24 cellular contexts compared by ENCODE assay signal in genomic region chr12:50676761-50677160, GRCh38.
DNase-seq lines count a peak whose midpoint lies in the region; ATAC-seq, FAIRE-seq and TF ChIP-seq lines count a peak whose summit lies in the region.
"Had no signal": no experiment of that assay in that cellular context is flagged by ENCODE, and none has a peak within 500 bp of the region (broad histone marks: within the 10 kb centered on the region; RNA-seq: fewer than 3 reads in every experiment).

No MANE protein-coding gene starts in this region.

- H3K27ac Mint-ChIP-seq in progenitor cell of endocrine pancreas = peak overlapping the region; percentile 40
- H3K27ac Mint-ChIP-seq: CD8-positive, alpha-beta T cell; H9; IgD-negative memory B cell had no signal

- no peaks in the 10 kb centered on the region for H3K9me2 ChIP-seq in PC-3 (replicated peaks; ENCODE audit: low read length)
- H3K9me2 ChIP-seq: SK-N-SH had no signal

- ATAC-seq in PC-3 = peak; percentile 26
- ATAC-seq: A549; CD8-positive, alpha-beta T cell had no signal

- H3K9ac ChIP-seq in PC-3 (ENCODE audit: low read length) = peak overlapping the region; percentile 6; the same call in 1 of the 2 replicates
- H3K9ac ChIP-seq: BLaER1 treated with 17β-estradiol and CSF1 and Interleukin-3, amounts not matched to agents 10 nM and 100 nM; SK-N-SH had no signal

- 89 to 93% methylated on average over 4 of the region's 4 CpGs for WGBS in testis, 2 donors

- no peaks in the 10 kb centered on the region for H3K4me1 Mint-ChIP-seq in progenitor cell of endocrine pancreas (ENCODE audit: low read depth)
- H3K4me1 Mint-ChIP-seq: H9, IgD-negative memory B cell had no signal

- no peak for TF ChIP-seq CTCF in PC-3 (conservative IDR thresholded peaks at IDR 0.05; ENCODE audit: low read depth, low read length)
- no peak for TF ChIP-seq CTCF in progenitor cell of endocrine pancreas (IDR thresholded peaks at IDR 0.05; ENCODE audit: unreplicated experiment)
- no peak for TF ChIP-seq CTCF in testis (IDR thresholded peaks at IDR 0.05)

- no peak for TF ChIP-seq POLR2A in testis (IDR thresholded peaks at IDR 0.05)

- H3K4me2 ChIP-seq in PC-3 (ENCODE audit: low read length) = peak overlapping the region; percentile 23
- H3K4me2 ChIP-seq: A549; BLaER1 treated with 17β-estradiol and CSF1 and Interleukin-3, amounts not matched to agents 10 nM and 100 nM; SK-N-SH had no signal

- no peak for FAIRE-seq in urothelium cell line (lab: Jason Lieb, UNC)
- FAIRE-seq: A549, D721Med, G401.6 had no signal

- H3K27ac ChIP-seq in PC-3 (ENCODE audit: low read length) (peak overlapping the region; percentile 88), testis (no peak overlapping the region)
- H3K27ac ChIP-seq: A549; BLaER1 treated with 17β-estradiol and CSF1 and Interleukin-3, amounts not matched to agents 10 nM and 100 nM; HL-60 had no signal

- no peaks in the 10 kb centered on the region for H3K9me3 Mint-ChIP-seq in progenitor cell of endocrine pancreas (ENCODE audit: low read depth)
- H3K9me3 Mint-ChIP-seq: CD8-positive, alpha-beta T cell; H9; IgD-negative memory B cell had no signal

- H3K36me3 ChIP-seq in PC-3 (ENCODE audit: low read depth, low read length) (peaks cover 32% of the 10 kb centered on the region), testis (ENCODE audit: low read depth, missing control alignments) (no peaks in the 10 kb centered on the region)

- H3K4me1 ChIP-seq in PC-3 (ENCODE audit: insufficient read depth, low read length) (peaks cover 67% of the 10 kb centered on the region), testis (no peaks in the 10 kb centered on the region)
- H3K4me1 ChIP-seq: A549; BLaER1 treated with 17β-estradiol and CSF1 and Interleukin-3, amounts not matched to agents 10 nM and 100 nM had no signal

- CTCF ChIA-PET in PC-3 (lab: Charles Lee) = interaction anchor here (0.6 kb wide), 1 partner anchor 12 kb away, joined by 5 read pairs; no protein-coding TSS in a partner anchor

- no TSS peak for BruUV-seq in PC-3 (replicated peaks; lab: Mats Ljungman, UMichigan)

- H3K27me3 ChIP-seq in PC-3 (ENCODE audit: low read length) = no peaks in the 10 kb centered on the region
- no peaks in the 10 kb centered on the region for H3K27me3 ChIP-seq in testis
- H3K27me3 ChIP-seq: BLaER1 treated with 17β-estradiol and CSF1 and Interleukin-3, amounts not matched to agents 10 nM and 100 nM had no signal

- H3K36me3 Mint-ChIP-seq in progenitor cell of endocrine pancreas (ENCODE audit: insufficient read depth) = peaks cover 10% of the 10 kb centered on the region

- H3F3A ChIP-seq in PC-3 (ENCODE audit: low read length, unreplicated experiment) = peaks cover 20% of the 10 kb centered on the region

- no peak overlapping the region for H3K4me3 Mint-ChIP-seq in progenitor cell of endocrine pancreas (ENCODE audit: low read depth)
- H3K4me3 Mint-ChIP-seq: CD8-positive, alpha-beta T cell; H9; IgD-negative memory B cell had no signal

- H3K27me3 Mint-ChIP-seq in progenitor cell of endocrine pancreas = no peaks in the 10 kb centered on the region
- H3K27me3 Mint-ChIP-seq: IgD-negative memory B cell had no signal

- no peaks in the 10 kb centered on the region for H4K20me1 ChIP-seq in PC-3 (ENCODE audit: low read length)

- H3K79me2 ChIP-seq in PC-3 (ENCODE audit: low read length) = no peaks in the 10 kb centered on the region

- DNase-seq in ELR (ENCODE audit: low read depth) (peak; percentile 8), PC-3 (peak; percentile 72), fibroblast of gingiva (ENCODE audit: low read depth) (peak; percentile 63), progenitor cell of endocrine pancreas (ENCODE audit: low spot score, unreplicated experiment) (no peak), testis (no peak), iPS-NIHi11 (ENCODE audit: low spot score) (no peak), urothelium cell line (ENCODE audit: low spot score) (no peak)
- DNase-seq: CD8-positive, alpha-beta T cell; DMS79; H9; Karpas-422; NCI-H1105; NCI-H2081; NCI-H510A; NCI-H748 treated with DMSO at 0.1 percent for 48 hours; NK-92 treated with Interleukin-12 subunit alpha and Interleukin-12 subunit beta, amount 100 ng/mL, for 24 hours; Right ventricle myocardium superior; SK-N-SH had no signal

- intact Hi-C loops in PC-3 (cut with micrococcal nuclease) (loop anchor here (2.0 kb wide), 1 partner anchor 350 kb away; no protein-coding TSS in a partner anchor), testis (cut with DNase I; ENCODE audit: low total_unique reads) (no loop called here)

- POLR2A ChIA-PET in PC-3 (lab: Charles Lee; ENCODE audit: unreplicated experiment) = interaction anchor here (0.6 to 0.9 kb wide), 2 partner anchors 12 to 417 kb away, joined by 4 to 19 read pairs; no protein-coding TSS in a partner anchor

- H2AFZ ChIP-seq in PC-3 (ENCODE audit: low read length) = no peak overlapping the region

- H3K4me3 ChIP-seq in PC-3 (ENCODE audit: low read length) = no peak overlapping the region
- H3K4me3 ChIP-seq in testis = no peak overlapping the region
- H3K4me3 ChIP-seq: A549; BLaER1 treated with 17β-estradiol and CSF1 and Interleukin-3, amounts not matched to agents 10 nM and 100 nM had no signal

- H3K9me3 ChIP-seq in PC-3 (ENCODE audit: low read length) = no peaks in the 10 kb centered on the region
- H3K9me3 ChIP-seq in testis = no peaks in the 10 kb centered on the region
- H3K9me3 ChIP-seq: A549; BLaER1 treated with 17β-estradiol and CSF1 and Interleukin-3, amounts not matched to agents 10 nM and 100 nM; SK-N-SH had no signal

Comparison
In these comparisons a context has a peak if more than half of its experiments do, and no peak if none do; other contexts are left out.
1. DNase-seq: peak in ELR (single experiment), PC-3 (single experiment) and fibroblast of gingiva (single experiment); none in progenitor cell of endocrine pancreas (single experiment), testis (single experiment), iPS-NIHi11 (single experiment) and urothelium cell line (single experiment).